ENCODE assay signal across 7 cellular contexts in genomic region chr11:65898656-65899355, GRCh38.
DNase-seq lines count a peak whose midpoint lies in the region; ATAC-seq lines count a peak whose summit lies in the region.
"Had no signal": no experiment of that assay in that cellular context is flagged by ENCODE, and none has a peak within 500 bp of the region (broad histone marks: within the 10 kb centered on the region; RNA-seq: fewer than 3 reads in every experiment).

No MANE protein-coding gene starts in this region.

- no peaks in the 10 kb centered on the region for H3K4me1 ChIP-seq in iPS-18a (ENCODE audit: control insufficient read depth, low read depth, low read length)

- no peak for ATAC-seq in stimulated activated naive CD8-positive, alpha-beta T cell treated with anti-CD3 and anti-CD28 coated beads, Interleukin-15, Interleukin-2, amounts not matched to agents 100 U/mL and 50 U/mL, for 24 hours

- peak overlapping the region; percentile 90 for H3K27ac Mint-ChIP-seq in stimulated activated naive CD8-positive, alpha-beta T cell treated with anti-CD3 and anti-CD28 coated beads, Interleukin-15, Interleukin-2, amounts not matched to agents 100 ng/mL and 50 ng/mL, for 24 hours

- peak overlapping the region; percentile 56 for H3K4me3 ChIP-seq in iPS-18a (ENCODE audit: low read length)

- no peak overlapping the region for H3K27ac ChIP-seq in iPS-18a (ENCODE audit: low read length)

- no peak for DNase-seq in stimulated activated naive CD8-positive, alpha-beta T cell treated with anti-CD3 and anti-CD28 coated beads, Interleukin-15, Interleukin-2, amounts not matched to agents 100 U/mL and 50 U/mL, for 24 hours
- DNase-seq in middle frontal gyrus (ENCODE audit: extremely low spot score, low spot score), result no peak
- DNase-seq in SIG-M5 (lab: John Stamatoyannopoulos, UW), result no peak
- DNase-seq in COR-L47 (lab: John Stamatoyannopoulos, UW), result no peak
- DNase-seq: cortex of kidney had no signal

- peak overlapping the region; percentile 90 for H3K4me3 Mint-ChIP-seq in stimulated activated naive CD8-positive, alpha-beta T cell treated with anti-CD3 and anti-CD28 coated beads, Interleukin-15, Interleukin-2, amounts not matched to agents 100 ng/mL and 50 ng/mL, for 24 hours

- H3K9me3 Mint-ChIP-seq in stimulated activated naive CD8-positive, alpha-beta T cell treated with anti-CD3 and anti-CD28 coated beads, Interleukin-15, Interleukin-2, amounts not matched to agents 100 ng/mL and 50 ng/mL, for 24 hours, result no peaks in the 10 kb centered on the region

- H3K36me3 ChIP-seq in iPS-18a (ENCODE audit: control insufficient read depth, low read depth, low read length), result no peaks in the 10 kb centered on the region

- H3K27me3 Mint-ChIP-seq in stimulated activated naive CD8-positive, alpha-beta T cell treated with anti-CD3 and anti-CD28 coated beads, Interleukin-15, Interleukin-2, amounts not matched to agents 100 ng/mL and 50 ng/mL, for 24 hours, result no peaks in the 10 kb centered on the region

- H3K9me3 ChIP-seq in iPS-18a (ENCODE audit: control insufficient read depth, low read depth, low read length), result no peaks in the 10 kb centered on the region

- H3K36me3 Mint-ChIP-seq in stimulated activated naive CD8-positive, alpha-beta T cell treated with anti-CD3 and anti-CD28 coated beads, Interleukin-15, Interleukin-2, amounts not matched to agents 100 ng/mL and 50 ng/mL, for 24 hours (ENCODE audit: low read depth), result peaks cover 34% of the 10 kb centered on the region

- peaks cover 74% of the 10 kb centered on the region for H3K27me3 ChIP-seq in iPS-18a (ENCODE audit: control insufficient read depth, insufficient read depth, low read length)

- peak overlapping the region; percentile 36 for H3K9ac ChIP-seq in iPS-18a (ENCODE audit: low read length)

- H3K4me1 Mint-ChIP-seq in stimulated activated naive CD8-positive, alpha-beta T cell treated with anti-CD3 and anti-CD28 coated beads, Interleukin-15, Interleukin-2, amounts not matched to agents 100 ng/mL and 50 ng/mL, for 24 hours (ENCODE audit: low read depth), result peaks cover 56% of the 10 kb centered on the region
